Comparison of ENCODE assay signal across 8 cellular contexts in the genomic region with DNA sequence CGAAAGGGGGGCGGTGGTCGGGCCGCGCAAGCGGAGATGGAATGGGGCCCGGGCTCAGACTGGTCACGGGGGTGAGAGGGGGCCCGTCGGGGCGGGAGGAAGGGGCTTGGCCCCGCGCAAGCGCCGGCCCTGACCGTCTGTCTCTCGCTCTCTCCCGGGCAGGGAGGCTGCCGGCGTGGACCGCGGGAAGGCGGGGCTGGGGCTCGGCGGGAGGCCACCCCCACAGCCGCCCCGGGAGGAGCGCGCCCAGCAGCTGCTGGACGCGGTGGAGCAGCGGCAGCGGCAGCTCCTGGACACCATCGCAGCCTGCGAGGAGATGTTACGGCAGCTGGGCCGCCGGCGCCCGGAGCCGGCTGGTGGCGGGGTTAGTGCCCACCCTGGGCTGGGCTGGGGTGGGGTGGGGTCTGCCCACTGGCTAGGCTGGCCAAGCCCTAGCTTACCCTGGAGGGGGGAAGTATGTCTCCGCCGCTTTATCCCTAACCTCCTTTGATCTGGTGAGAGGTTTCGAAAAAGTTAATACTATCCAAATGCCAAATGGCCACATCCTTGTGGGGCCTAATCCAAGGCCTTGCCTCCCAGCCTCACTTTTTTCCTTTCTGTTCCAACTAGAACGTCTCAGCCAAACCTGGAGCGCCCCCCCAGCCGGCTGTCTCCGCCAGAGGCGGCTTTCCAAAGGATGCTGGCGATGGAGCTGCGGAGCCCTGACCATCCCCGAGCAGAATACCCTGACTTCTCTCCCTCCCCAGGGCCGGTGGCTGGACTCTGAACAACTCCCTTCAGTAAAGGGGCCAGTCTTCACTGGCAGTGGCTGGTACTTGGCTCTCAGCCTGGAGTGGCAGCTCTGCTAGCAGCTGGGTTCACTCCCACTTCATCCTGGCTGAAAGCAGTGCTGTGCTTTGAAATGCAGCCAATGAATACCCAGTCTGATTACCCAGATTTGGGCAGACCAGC. TPM values are rescaled to one million over a fixed set of nuclear protein-coding genes. Genes with fewer than 3 reads are reported as not detected.
A peak's percentile ranks its signal among the peaks of the same experiment; 100 is the strongest.
DNase-seq lines count a peak whose midpoint lies in the region; ATAC-seq, FAIRE-seq and TF ChIP-seq lines count a peak whose summit lies in the region.

No MANE protein-coding gene starts in this region.

- peak overlapping the region; percentile 93 for H3K4me3 Mint-ChIP-seq in activated naive CD8-positive, alpha-beta T cell treated with anti-CD3 and anti-CD28 coated beads for 36 hours
- peak overlapping the region; percentile 94 for H3K4me3 Mint-ChIP-seq in neural progenitor cell

- H2AFZ ChIP-seq in neural progenitor cell (replicated peaks), result no peak overlapping the region

- H3K27ac ChIP-seq in neural progenitor cell, result peak overlapping the region; percentile 62

- H3K27me3 ChIP-seq in neural progenitor cell, result no peaks in the 10 kb centered on the region

- H3K9me3 ChIP-seq in neural progenitor cell (ENCODE audit: low read depth), result no peaks in the 10 kb centered on the region

- H3K36me3 ChIP-seq in neural progenitor cell, result peaks cover 10% of the 10 kb centered on the region

- peak; percentile 77 for DNase-seq in D721Med (ENCODE audit: insufficient read length, low spot score)
- peak; percentile 82 for DNase-seq in NCI-H69 (lab: John Stamatoyannopoulos, UW)
- DNase-seq in activated naive CD8-positive, alpha-beta T cell treated with anti-CD3 and anti-CD28 coated beads for 36 hours, result peak; percentile 59
- peak; percentile 96 for DNase-seq in globus pallidus (ENCODE audit: low spot score)
- DNase-seq in neural progenitor cell (ENCODE audit: low spot score), result peak; percentile 63
- no peak for DNase-seq in NCI-H1048 (lab: John Stamatoyannopoulos, UW)

- peaks cover 37% of the 10 kb centered on the region for H3K79me2 ChIP-seq in neural progenitor cell (ENCODE audit: low read depth)

- no peak for TF ChIP-seq CTCF in D721Med (IDR thresholded peaks at IDR 0.05; ENCODE audit: insufficient read depth, missing control alignments)
- TF ChIP-seq CTCF in neural progenitor cell (IDR thresholded peaks at IDR 0.05), result peak; percentile 7

- peaks cover 37% of the 10 kb centered on the region for H3K4me1 Mint-ChIP-seq in activated naive CD8-positive, alpha-beta T cell treated with anti-CD3 and anti-CD28 coated beads for 36 hours
- H3K4me1 Mint-ChIP-seq in neural progenitor cell, result peaks cover 27% of the 10 kb centered on the region

- H3K27ac Mint-ChIP-seq in activated naive CD8-positive, alpha-beta T cell treated with anti-CD3 and anti-CD28 coated beads for 36 hours, result peak overlapping the region; percentile 92
- H3K27ac Mint-ChIP-seq in neural progenitor cell, result peak overlapping the region; percentile 78

- peaks cover 63% of the 10 kb centered on the region for H4K20me1 ChIP-seq in neural progenitor cell (ENCODE audit: low read depth)

- H3K27me3 Mint-ChIP-seq in activated naive CD8-positive, alpha-beta T cell treated with anti-CD3 and anti-CD28 coated beads for 36 hours, result no peaks in the 10 kb centered on the region
- no peaks in the 10 kb centered on the region for H3K27me3 Mint-ChIP-seq in neural progenitor cell (ENCODE audit: insufficient read depth, low read depth)

- ATAC-seq in GM19328 (IDR thresholded peaks at IDR 0.05; ENCODE audit: unreplicated experiment) (peak; percentile 29), HG03354 (IDR thresholded peaks at IDR 0.05; ENCODE audit: poor library complexity, severe bottlenecking, unreplicated experiment) (peak; percentile 35)

- H3K9me3 Mint-ChIP-seq in activated naive CD8-positive, alpha-beta T cell treated with anti-CD3 and anti-CD28 coated beads for 36 hours, result no peaks in the 10 kb centered on the region
- no peaks in the 10 kb centered on the region for H3K9me3 Mint-ChIP-seq in neural progenitor cell

- peak overlapping the region; percentile 99 for H3K4me2 ChIP-seq in neural progenitor cell

- H3K4me3 ChIP-seq in neural progenitor cell, result peak overlapping the region; percentile 95

- H3K36me3 Mint-ChIP-seq in activated naive CD8-positive, alpha-beta T cell treated with anti-CD3 and anti-CD28 coated beads for 36 hours, result peaks cover 44% of the 10 kb centered on the region
- peaks cover 8% of the 10 kb centered on the region for H3K36me3 Mint-ChIP-seq in neural progenitor cell

- peaks cover 14% of the 10 kb centered on the region for H3K4me1 ChIP-seq in neural progenitor cell

- peaks cover 28% of the 10 kb centered on the region for H3F3A ChIP-seq in neural progenitor cell (ENCODE audit: low read depth)

- no peak for FAIRE-seq in D721Med (lab: Jason Lieb, UNC)

- peak overlapping the region; percentile 88 for H3K9ac ChIP-seq in neural progenitor cell

RNA-seq across cellular contexts. Expression of gene YRDC, which starts 0.6 kb away (rescaled TPM):
- total RNA-seq in activated naive CD8-positive, alpha-beta T cell treated with anti-CD3 and anti-CD28 coated beads for 36 hours, result 10 to 100 TPM; 58.3 to 62.0 TPM
- total RNA-seq in neural progenitor cell (ENCODE audit: low replicate concordance), result 12.9 and 17.4 TPM in 2 replicates

RNA-seq across cellular contexts. Expression of gene C1orf122, which starts 1.1 kb away (rescaled TPM):
- 10 to 100 TPM; 26.1 to 27.7 TPM for total RNA-seq in activated naive CD8-positive, alpha-beta T cell treated with anti-CD3 and anti-CD28 coated beads for 36 hours
- total RNA-seq in neural progenitor cell (ENCODE audit: low replicate concordance), result 17.7 and 35.7 TPM in 2 replicates

RNA-seq across cellular contexts. Expression of gene MANEAL, which starts 15.0 kb away (rescaled TPM):
- 1 to 10 TPM; 1.5 TPM for total RNA-seq in activated naive CD8-positive, alpha-beta T cell treated with anti-CD3 and anti-CD28 coated beads for 36 hours
- total RNA-seq in neural progenitor cell (ENCODE audit: low replicate concordance), result 0.24 and 0.40 TPM in 2 replicates

RNA-seq across cellular contexts. Expression of gene EPHA10, which starts 43.7 kb away (rescaled TPM):
- not detected for total RNA-seq in activated naive CD8-positive, alpha-beta T cell treated with anti-CD3 and anti-CD28 coated beads for 36 hours
- 0.53 TPM in 1 of 2 replicates, not detected in the other for total RNA-seq in neural progenitor cell (ENCODE audit: low replicate concordance)

RNA-seq across cellular contexts. Expression of gene MTF1, which starts 50.7 kb away (rescaled TPM):
- 10 to 100 TPM; 31.2 to 31.4 TPM for total RNA-seq in activated naive CD8-positive, alpha-beta T cell treated with anti-CD3 and anti-CD28 coated beads for 36 hours
- total RNA-seq in neural progenitor cell (ENCODE audit: low replicate concordance), result 5.6 and 5.9 TPM in 2 replicates
